2 cellular contexts compared by ENCODE assay signal in the genomic region with DNA sequence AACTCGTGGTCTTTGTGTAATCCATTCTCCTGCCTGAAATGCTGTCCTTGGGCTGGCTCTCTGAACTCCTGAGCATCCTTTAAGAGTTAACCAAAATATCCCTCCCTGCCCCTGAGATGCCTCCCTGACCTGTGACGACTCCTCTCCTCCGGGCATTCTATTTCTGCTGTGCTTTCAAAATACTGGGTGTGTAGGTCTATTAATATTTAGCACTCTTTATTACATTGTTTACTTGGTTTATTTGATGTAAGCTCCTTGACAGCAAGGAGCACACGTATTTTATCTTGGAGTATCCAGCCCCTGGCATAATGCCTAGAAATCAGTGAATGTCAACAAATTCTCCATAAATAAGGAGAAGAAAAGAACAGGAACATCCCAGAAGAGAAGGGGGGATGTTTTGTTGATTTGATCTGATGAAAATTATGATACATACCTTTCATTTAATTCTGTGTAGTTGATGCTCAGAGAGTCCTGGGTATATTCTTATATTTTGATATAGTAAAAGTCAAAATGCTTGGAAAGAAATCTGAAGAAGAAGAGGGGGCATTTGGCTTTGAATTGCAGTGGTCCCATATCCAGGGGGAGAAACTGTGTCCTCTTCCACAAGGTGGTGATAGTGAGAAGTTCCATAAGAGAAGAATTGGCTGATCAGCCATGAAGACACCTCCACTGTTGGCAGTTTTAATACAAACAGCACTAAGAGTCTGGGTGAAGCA.
TF ChIP-seq lines count a peak whose summit lies in the region.

No MANE protein-coding gene starts in this region.

TF ChIP-seq in SK-N-SH, 30 proteins besides CTCF, POLR2A, EP300 and RAD21 (continued from another document):
- TF ChIP-seq, protein P1, sequence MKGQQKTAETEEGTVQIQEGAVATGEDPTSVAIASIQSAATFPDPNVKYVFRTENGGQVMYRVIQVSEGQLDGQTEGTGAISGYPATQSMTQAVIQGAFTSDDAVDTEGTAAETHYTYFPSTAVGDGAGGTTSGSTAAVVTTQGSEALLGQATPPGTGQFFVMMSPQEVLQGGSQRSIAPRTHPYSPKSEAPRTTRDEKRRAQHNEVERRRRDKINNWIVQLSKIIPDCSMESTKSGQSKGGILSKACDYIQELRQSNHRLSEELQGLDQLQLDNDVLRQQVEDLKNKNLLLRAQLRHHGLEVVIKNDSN (IDR thresholded peaks at IDR 0.05; ENCODE audit: borderline replicate concordance, low read depth): no peak
- TF ChIP-seq, protein P2, sequence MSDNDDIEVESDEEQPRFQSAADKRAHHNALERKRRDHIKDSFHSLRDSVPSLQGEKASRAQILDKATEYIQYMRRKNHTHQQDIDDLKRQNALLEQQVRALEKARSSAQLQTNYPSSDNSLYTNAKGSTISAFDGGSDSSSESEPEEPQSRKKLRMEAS (IDR thresholded peaks at IDR 0.05; ENCODE audit: low read depth): no peak

TF ChIP-seq in SK-N-SH treated with all-trans-retinoic acid at 6 μM for 48 hours, 23 proteins besides CTCF, POLR2A, EP300 and RAD21 (continued from another document):
- no peak for TF ChIP-seq ISL1 (CRISPR knock-in tag; IDR thresholded peaks at IDR 0.05)
- TF ChIP-seq, protein P3, sequence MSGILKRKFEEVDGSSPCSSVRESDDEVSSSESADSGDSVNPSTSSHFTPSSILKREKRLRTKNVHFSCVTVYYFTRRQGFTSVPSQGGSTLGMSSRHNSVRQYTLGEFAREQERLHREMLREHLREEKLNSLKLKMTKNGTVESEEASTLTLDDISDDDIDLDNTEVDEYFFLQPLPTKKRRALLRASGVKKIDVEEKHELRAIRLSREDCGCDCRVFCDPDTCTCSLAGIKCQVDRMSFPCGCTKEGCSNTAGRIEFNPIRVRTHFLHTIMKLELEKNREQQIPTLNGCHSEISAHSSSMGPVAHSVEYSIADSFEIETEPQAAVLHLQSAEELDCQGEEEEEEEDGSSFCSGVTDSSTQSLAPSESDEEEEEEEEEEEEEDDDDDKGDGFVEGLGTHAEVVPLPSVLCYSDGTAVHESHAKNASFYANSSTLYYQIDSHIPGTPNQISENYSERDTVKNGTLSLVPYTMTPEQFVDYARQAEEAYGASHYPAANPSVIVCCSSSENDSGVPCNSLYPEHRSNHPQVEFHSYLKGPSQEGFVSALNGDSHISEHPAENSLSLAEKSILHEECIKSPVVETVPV (CRISPR knock-in tag; IDR thresholded peaks at IDR 0.05): no peak
- no peak for TF ChIP-seq PPARA (CRISPR knock-in tag; IDR thresholded peaks at IDR 0.05; ENCODE audit: borderline replicate concordance)
- no peak for TF ChIP-seq ZNF70 (CRISPR knock-in tag; IDR thresholded peaks at IDR 0.05)
- TF ChIP-seq, protein P4, sequence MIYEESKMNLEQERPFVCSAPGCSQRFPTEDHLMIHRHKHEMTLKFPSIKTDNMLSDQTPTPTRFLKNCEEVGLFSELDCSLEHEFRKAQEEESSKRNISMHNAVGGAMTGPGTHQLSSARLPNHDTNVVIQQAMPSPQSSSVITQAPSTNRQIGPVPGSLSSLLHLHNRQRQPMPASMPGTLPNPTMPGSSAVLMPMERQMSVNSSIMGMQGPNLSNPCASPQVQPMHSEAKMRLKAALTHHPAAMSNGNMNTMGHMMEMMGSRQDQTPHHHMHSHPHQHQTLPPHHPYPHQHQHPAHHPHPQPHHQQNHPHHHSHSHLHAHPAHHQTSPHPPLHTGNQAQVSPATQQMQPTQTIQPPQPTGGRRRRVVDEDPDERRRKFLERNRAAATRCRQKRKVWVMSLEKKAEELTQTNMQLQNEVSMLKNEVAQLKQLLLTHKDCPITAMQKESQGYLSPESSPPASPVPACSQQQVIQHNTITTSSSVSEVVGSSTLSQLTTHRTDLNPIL (CRISPR knock-in tag; IDR thresholded peaks at IDR 0.05; ENCODE audit: low read depth): no peak
- TF ChIP-seq TCF4 (CRISPR knock-in tag; IDR thresholded peaks at IDR 0.05; ENCODE audit: borderline replicate concordance): no peak
- TF ChIP-seq SNAI2 (CRISPR knock-in tag; IDR thresholded peaks at IDR 0.05): no peak
- no peak for TF ChIP-seq CSDC2 (CRISPR knock-in tag; IDR thresholded peaks at IDR 0.05)
- TF ChIP-seq ESRRG (CRISPR knock-in tag; IDR thresholded peaks at IDR 0.05): no peak
- TF ChIP-seq, protein P5, sequence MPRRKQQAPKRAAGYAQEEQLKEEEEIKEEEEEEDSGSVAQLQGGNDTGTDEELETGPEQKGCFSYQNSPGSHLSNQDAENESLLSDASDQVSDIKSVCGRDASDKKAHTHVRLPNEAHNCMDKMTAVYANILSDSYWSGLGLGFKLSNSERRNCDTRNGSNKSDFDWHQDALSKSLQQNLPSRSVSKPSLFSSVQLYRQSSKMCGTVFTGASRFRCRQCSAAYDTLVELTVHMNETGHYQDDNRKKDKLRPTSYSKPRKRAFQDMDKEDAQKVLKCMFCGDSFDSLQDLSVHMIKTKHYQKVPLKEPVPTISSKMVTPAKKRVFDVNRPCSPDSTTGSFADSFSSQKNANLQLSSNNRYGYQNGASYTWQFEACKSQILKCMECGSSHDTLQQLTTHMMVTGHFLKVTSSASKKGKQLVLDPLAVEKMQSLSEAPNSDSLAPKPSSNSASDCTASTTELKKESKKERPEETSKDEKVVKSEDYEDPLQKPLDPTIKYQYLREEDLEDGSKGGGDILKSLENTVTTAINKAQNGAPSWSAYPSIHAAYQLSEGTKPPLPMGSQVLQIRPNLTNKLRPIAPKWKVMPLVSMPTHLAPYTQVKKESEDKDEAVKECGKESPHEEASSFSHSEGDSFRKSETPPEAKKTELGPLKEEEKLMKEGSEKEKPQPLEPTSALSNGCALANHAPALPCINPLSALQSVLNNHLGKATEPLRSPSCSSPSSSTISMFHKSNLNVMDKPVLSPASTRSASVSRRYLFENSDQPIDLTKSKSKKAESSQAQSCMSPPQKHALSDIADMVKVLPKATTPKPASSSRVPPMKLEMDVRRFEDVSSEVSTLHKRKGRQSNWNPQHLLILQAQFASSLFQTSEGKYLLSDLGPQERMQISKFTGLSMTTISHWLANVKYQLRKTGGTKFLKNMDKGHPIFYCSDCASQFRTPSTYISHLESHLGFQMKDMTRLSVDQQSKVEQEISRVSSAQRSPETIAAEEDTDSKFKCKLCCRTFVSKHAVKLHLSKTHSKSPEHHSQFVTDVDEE (CRISPR knock-in tag; IDR thresholded peaks at IDR 0.05): no peak
- TF ChIP-seq ZNF8 (CRISPR knock-in tag; IDR thresholded peaks at IDR 0.05): no peak
